Comparison of ENCODE assay signal across 2 cellular contexts in genomic region chr6:42754759-42755158, GRCh38.
TF ChIP-seq lines count a peak whose summit lies in the region.

No MANE protein-coding gene starts in this region.

TF ChIP-seq in IMR-90, 13 proteins besides CTCF, POLR2A, EP300 and RAD21:
- no peak for TF ChIP-seq FOS (IDR thresholded peaks at IDR 0.05; ENCODE audit: low read depth, low read length)
- TF ChIP-seq MAFK (IDR thresholded peaks at IDR 0.05; ENCODE audit: low read depth, low read length) = peak; percentile 99

TF ChIP-seq in H1, 55 proteins besides CTCF, POLR2A, EP300 and RAD21:
- TF ChIP-seq MAFK (IDR thresholded peaks at IDR 0.05; ENCODE audit: low read depth, low read length) (peak; percentile 97), EZH2 (IDR thresholded peaks at IDR 0.05; ENCODE audit: low read depth, low read length, severe bottlenecking) (no peak)
